Comparison of ENCODE assay signal across 13 cellular contexts in the genomic region with DNA sequence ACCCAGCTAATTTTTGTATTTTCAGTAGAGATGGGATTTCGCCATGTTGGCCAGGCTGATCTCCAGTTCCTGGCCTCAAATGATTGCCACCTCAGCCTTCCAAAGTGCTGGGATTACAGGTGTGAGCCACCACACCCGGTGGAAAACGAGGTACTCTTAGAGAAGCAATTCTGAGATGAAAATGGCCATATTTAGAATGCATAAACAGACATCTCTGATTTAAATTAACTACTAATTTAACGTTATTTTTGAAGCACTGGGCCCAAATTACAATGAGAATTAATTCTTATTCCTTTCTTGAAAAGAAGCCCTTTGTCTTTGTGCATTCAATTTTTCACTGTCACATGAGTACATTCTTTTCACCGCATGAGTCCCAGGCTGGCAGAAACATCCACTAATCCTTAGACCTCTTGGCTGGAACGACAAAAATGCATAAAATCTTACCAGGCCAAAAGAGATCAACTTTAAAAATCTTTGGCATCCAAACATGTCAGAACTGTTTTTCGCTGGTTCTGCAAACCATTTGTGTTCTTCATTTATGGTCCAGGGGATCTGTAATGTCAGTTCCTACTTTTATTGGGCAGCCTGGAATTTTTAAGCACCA.
A peak's percentile ranks its signal among the peaks of the same experiment; 100 is the strongest.
DNase-seq lines count a peak whose midpoint lies in the region; ATAC-seq, FAIRE-seq and TF ChIP-seq lines count a peak whose summit lies in the region.
"Had no signal": no experiment of that assay in that cellular context is flagged by ENCODE, and none has a peak within 500 bp of the region (broad histone marks: within the 10 kb centered on the region; RNA-seq: fewer than 3 reads in every experiment).

No MANE protein-coding gene starts in this region.

- H3K9me3 ChIP-seq in astrocyte (ENCODE audit: insufficient read depth, low read depth, low read length) (no peaks in the 10 kb centered on the region), tibial nerve (no peaks in the 10 kb centered on the region)
- H3K9me3 ChIP-seq: Peyer's patch had no signal

- peaks cover 19% of the 10 kb centered on the region for H3K27me3 Mint-ChIP-seq in T-helper 1 cell treated with Interleukin-12 subunit alpha and Interleukin-12 subunit beta and Interleukin-4 antibody, amounts not matched to agents 30 μg/mL and 1 μg/mL, for 36 hours (ENCODE audit: low read depth)
- H3K27me3 Mint-ChIP-seq in astrocyte (ENCODE audit: low read depth, unreplicated experiment) = no peaks in the 10 kb centered on the region

- DNase-seq in T-helper 1 cell (no peak), astrocyte (ENCODE audit: low read depth) (peak; percentile 81), kidney glomerular epithelial cell (lab: John Stamatoyannopoulos, UW) (peak; percentile 27), tibial nerve (ENCODE audit: low spot score in 2 of 2) (no peak), omental fat pad (ENCODE audit: low spot score) (no peak), CD1c-positive myeloid dendritic cell (ENCODE audit: extremely low spot score) (no peak), germinal center (ENCODE audit: low spot score) (no peak)
- DNase-seq: GDM1, NCI-H2029 treated with DMSO at 0.1 percent for 48 hours, Peyer's patch had no signal

- H3K9me3 Mint-ChIP-seq in T-helper 1 cell treated with Interleukin-12 subunit alpha and Interleukin-12 subunit beta and Interleukin-4 antibody, amounts not matched to agents 30 μg/mL and 1 μg/mL, for 36 hours = no peaks in the 10 kb centered on the region
- no peaks in the 10 kb centered on the region for H3K9me3 Mint-ChIP-seq in astrocyte (ENCODE audit: unreplicated experiment)
- H3K9me3 Mint-ChIP-seq: stimulated activated naive CD8-positive, alpha-beta T cell treated with anti-CD3 and anti-CD28 coated beads, Interleukin-15, amount 100 ng/mL, for 72 hours had no signal

- peak overlapping the region; percentile 59 for H3K4me2 ChIP-seq in astrocyte (ENCODE audit: low read length)

- peak overlapping the region; percentile 55 for H3K27ac Mint-ChIP-seq in T-helper 1 cell treated with Interleukin-12 subunit alpha and Interleukin-12 subunit beta and Interleukin-4 antibody, amounts not matched to agents 30 μg/mL and 1 μg/mL, for 36 hours
- H3K27ac Mint-ChIP-seq in astrocyte (ENCODE audit: unreplicated experiment) = peak overlapping the region; percentile 84
- H3K27ac Mint-ChIP-seq: activated CD4-positive, alpha-beta T cell treated with anti-CD3 and anti-CD28 coated beads for 36 hours; stimulated activated naive CD8-positive, alpha-beta T cell treated with anti-CD3 and anti-CD28 coated beads, Interleukin-15, amount 100 ng/mL, for 72 hours had no signal

- no peaks in the 10 kb centered on the region for H3K79me2 ChIP-seq in astrocyte (ENCODE audit: insufficient read depth, low read length)

- H3K27ac ChIP-seq in astrocyte (ENCODE audit: low read depth, low read length) = peak overlapping the region; percentile 55
- H3K27ac ChIP-seq in tibial nerve = peak overlapping the region; percentile 9 to 76 (median 42)

- peaks cover 4% of the 10 kb centered on the region for H3K4me1 Mint-ChIP-seq in T-helper 1 cell treated with Interleukin-12 subunit alpha and Interleukin-12 subunit beta and Interleukin-4 antibody, amounts not matched to agents 30 μg/mL and 1 μg/mL, for 36 hours (ENCODE audit: low read depth)
- peaks cover 27% of the 10 kb centered on the region for H3K4me1 Mint-ChIP-seq in astrocyte (ENCODE audit: low read depth, unreplicated experiment)

- TF ChIP-seq CTCF in astrocyte (IDR thresholded peaks at IDR 0.05; ENCODE audit: insufficient read depth, low read depth, low read length) (no peak), tibial nerve (IDR thresholded peaks at IDR 0.05) (no peak), omental fat pad (IDR thresholded peaks at IDR 0.05) (no peak)

- H3K9ac ChIP-seq in astrocyte (ENCODE audit: low read length) = peak overlapping the region; percentile 27

- H3K36me3 Mint-ChIP-seq in T-helper 1 cell treated with Interleukin-12 subunit alpha and Interleukin-12 subunit beta and Interleukin-4 antibody, amounts not matched to agents 30 μg/mL and 1 μg/mL, for 36 hours (ENCODE audit: low read depth) = no peaks in the 10 kb centered on the region
- H3K36me3 Mint-ChIP-seq in astrocyte (ENCODE audit: low read depth, unreplicated experiment) = no peaks in the 10 kb centered on the region

- H3K4me3 ChIP-seq in astrocyte (ENCODE audit: insufficient read depth, low read depth, low read length) (no peak overlapping the region), tibial nerve (no peak overlapping the region)
- H3K4me3 ChIP-seq: Peyer's patch had no signal

- H3K4me1 ChIP-seq in astrocyte (ENCODE audit: insufficient read depth, low read length) (peaks cover 29% of the 10 kb centered on the region), tibial nerve (peaks cover 0 to 68% (median 17%) of the 10 kb centered on the region in 4 donors)

- peaks cover 3% of the 10 kb centered on the region for H3K36me3 ChIP-seq in astrocyte (ENCODE audit: insufficient read depth, low read length)
- no peaks in the 10 kb centered on the region for H3K36me3 ChIP-seq in tibial nerve
- H3K36me3 ChIP-seq: Peyer's patch had no signal

- H3K4me3 Mint-ChIP-seq in T-helper 1 cell treated with Interleukin-12 subunit alpha and Interleukin-12 subunit beta and Interleukin-4 antibody, amounts not matched to agents 30 μg/mL and 1 μg/mL, for 36 hours = no peak overlapping the region
- no peak overlapping the region for H3K4me3 Mint-ChIP-seq in astrocyte (ENCODE audit: unreplicated experiment)
- H3K4me3 Mint-ChIP-seq: activated CD4-positive, alpha-beta T cell treated with anti-CD3 and anti-CD28 coated beads for 36 hours; stimulated activated naive CD8-positive, alpha-beta T cell treated with anti-CD3 and anti-CD28 coated beads, Interleukin-15, amount 100 ng/mL, for 72 hours had no signal

- no peak overlapping the region for H2AFZ ChIP-seq in astrocyte (ENCODE audit: low read depth, low read length)

- TF ChIP-seq POLR2A in tibial nerve (IDR thresholded peaks at IDR 0.05) = no peak

- peak; percentile 82 for FAIRE-seq in astrocyte (lab: Jason Lieb, UNC)

- H3K27me3 ChIP-seq in astrocyte (ENCODE audit: insufficient read depth, low read length) (no peaks in the 10 kb centered on the region), tibial nerve (no peaks in the 10 kb centered on the region)
- H3K27me3 ChIP-seq: Peyer's patch had no signal

- 54 to 58% methylated on average over 7 of the region's 7 CpGs for WGBS in tibial nerve, 2 donors

- TF ChIP-seq EP300 in tibial nerve (IDR thresholded peaks at IDR 0.05) = no peak

- ATAC-seq in omental fat pad (ENCODE audit: low FRiP score) = no peak

- no peaks in the 10 kb centered on the region for H4K20me1 ChIP-seq in astrocyte (ENCODE audit: insufficient read depth, low read length)

Comparison
In these comparisons a context has a peak if more than half of its experiments do, and no peak if none do; other contexts are left out.
1. DNase-seq: peak in astrocyte (single experiment) and kidney glomerular epithelial cell (single experiment); none in T-helper 1 cell (0 of 5), tibial nerve (0 of 2), omental fat pad (single experiment), CD1c-positive myeloid dendritic cell (single experiment) and germinal center (single experiment).